34 cellular contexts compared by ENCODE assay signal in the genomic region with DNA sequence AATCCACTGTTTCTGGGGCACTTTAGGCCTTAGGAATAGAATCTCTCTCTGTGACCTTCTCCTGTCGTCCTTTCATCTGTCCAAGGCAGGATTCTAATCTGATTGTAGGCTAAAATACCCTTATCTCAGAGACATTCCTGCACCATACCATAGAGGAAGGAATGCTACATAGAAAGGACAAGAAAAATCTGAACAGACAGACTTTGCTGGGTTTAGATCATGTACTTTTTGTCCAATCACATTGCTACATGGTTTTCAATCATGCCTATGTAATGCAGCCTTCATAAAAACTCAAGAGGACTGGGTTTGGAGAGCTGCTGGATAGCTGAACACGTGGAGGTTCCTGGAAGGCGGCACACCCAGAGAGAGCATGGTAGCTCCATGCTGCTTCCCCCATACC.
"Had no signal": no experiment of that assay in that cellular context is flagged by ENCODE, and none has a peak within 500 bp of the region (broad histone marks: within the 10 kb centered on the region; RNA-seq: fewer than 3 reads in every experiment).

No MANE protein-coding gene starts in this region.

- H3K4me3 ChIP-seq: MG63 had no signal

- H3K36me3 ChIP-seq: MG63 had no signal

- H3K27me3 ChIP-seq: MG63 had no signal

- H3K9me3 ChIP-seq: MG63 had no signal

- DNase-seq: Karpas-422, Kasumi-1, MG63, MM.1S, MV-4-11, NCI-H1048, NCI-H1092, NCI-H1092 treated with DMSO at 0.1 percent for 48 hours, NCI-H1105, NCI-H1105 treated with DMSO at 0.1 percent for 48 hours, NCI-H1417, NCI-H1417 treated with DMSO at 0.1 percent for 48 hours, NCI-H1436, NCI-H1436 treated with DMSO at 0.1 percent for 48 hours, NCI-H146, NCI-H1694, NCI-H1694 treated with DMSO at 0.1 percent for 48 hours, NCI-H187, NCI-H187 treated with DMSO at 0.1 percent for 48 hours, NCI-H1930, NCI-H2029, NCI-H2029 treated with DMSO at 0.1 percent for 48 hours, NCI-H2081, NCI-H2081 treated with DMSO at 0.1 percent for 48 hours, NCI-H2107, NCI-H2171, NCI-H2171 treated with DMSO at 0.1 percent for 48 hours, NCI-H2227 treated with DMSO at 0.1 percent for 48 hours, NCI-H226, NCI-H345, NCI-H446, NCI-H446 treated with DMSO at 0.1 percent for 48 hours, NCI-H510A, NCI-H510A treated with DMSO at 0.1 percent for 48 hours had no signal
